In the genomic region with DNA sequence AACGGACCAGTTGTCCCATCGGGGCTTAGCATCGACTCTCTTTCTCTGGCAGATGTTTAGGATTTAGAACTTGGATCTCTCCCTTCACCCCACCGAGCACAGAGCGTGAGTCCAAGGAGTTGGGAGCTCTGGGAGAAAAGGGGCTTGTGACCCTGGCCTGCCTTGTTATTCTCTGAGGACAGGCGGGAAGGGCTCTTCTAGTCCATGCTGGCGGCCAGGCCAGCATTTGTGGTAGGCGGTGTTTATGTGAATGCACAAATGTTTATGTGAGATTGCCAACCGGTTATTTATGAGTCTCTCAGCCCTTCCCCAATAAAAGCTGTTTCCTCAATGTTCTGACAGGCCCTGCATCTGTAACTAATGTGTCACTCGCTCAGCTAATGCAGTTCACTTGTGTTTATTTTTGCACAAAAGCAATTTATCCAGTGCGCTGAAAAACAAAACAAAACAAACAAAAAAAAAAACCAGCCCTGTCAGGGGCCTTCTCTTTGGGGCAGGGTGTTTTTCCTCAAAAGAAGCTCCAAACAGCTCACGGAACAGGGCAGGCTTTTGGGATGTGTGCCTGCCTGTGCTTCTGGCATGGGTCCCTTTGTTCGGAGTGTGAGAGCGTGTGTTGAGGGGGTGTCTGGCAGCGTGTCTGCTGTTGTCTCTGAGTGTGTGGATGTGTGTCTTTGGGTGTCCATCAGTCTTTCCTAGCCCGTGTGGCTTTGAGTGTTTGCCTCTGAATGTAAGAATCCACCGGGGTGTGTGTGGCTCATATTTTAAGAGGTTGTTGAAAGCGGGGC, we compare ENCODE assay signal across 10 cellular contexts. TPM values are rescaled to one million over a fixed set of nuclear protein-coding genes. Genes with fewer than 3 reads are reported as not detected.
DNase-seq lines count a peak whose midpoint lies in the region; ATAC-seq and TF ChIP-seq lines count a peak whose summit lies in the region.
"Had no signal": no experiment of that assay in that cellular context is flagged by ENCODE, and none has a peak within 500 bp of the region (broad histone marks: within the 10 kb centered on the region; RNA-seq: fewer than 3 reads in every experiment).

No MANE protein-coding gene starts in this region.

- H3K27me3 Mint-ChIP-seq in naive thymus-derived CD8-positive, alpha-beta T cell, result no peaks in the 10 kb centered on the region

- peak overlapping the region; percentile 41 for H2AFZ ChIP-seq in osteoblast (ENCODE audit: low read length)

- no peak for ATAC-seq in GM21528 (IDR thresholded peaks at IDR 0.05; ENCODE audit: low FRiP score, unreplicated experiment)
- no peak for ATAC-seq in naive thymus-derived CD8-positive, alpha-beta T cell

- no peak for TF ChIP-seq CTCF in AG09319 (IDR thresholded peaks at IDR 0.05; ENCODE audit: low read depth, low read length)
- TF ChIP-seq CTCF in fibroblast of villous mesenchyme (IDR thresholded peaks at IDR 0.05; ENCODE audit: insufficient read depth, low read depth, low read length), result no peak
- no peak for TF ChIP-seq CTCF in osteoblast (IDR thresholded peaks at IDR 0.05; ENCODE audit: extremely low read depth, low read depth, low read length)

- DNase-seq in AG09319 (ENCODE audit: extremely low read depth, low read depth), result peak; percentile 59
- peak; percentile 10 for DNase-seq in NCI-H69 (lab: John Stamatoyannopoulos, UW)
- peak; percentile 98 for DNase-seq in fibroblast of villous mesenchyme (ENCODE audit: low read depth)
- no peak for DNase-seq in osteoblast (ENCODE audit: insufficient read length, low spot score, missing footprints)
- DNase-seq in NCI-H510A (lab: John Stamatoyannopoulos, UW), result no peak
- DNase-seq in naive thymus-derived CD8-positive, alpha-beta T cell, result no peak
- no peak for DNase-seq in stimulated activated naive CD4-positive, alpha-beta T cell (lab: John Stamatoyannopoulos, UW)

- peak overlapping the region in 1 of 10 donors; percentile 51 for H3K27ac Mint-ChIP-seq in naive thymus-derived CD8-positive, alpha-beta T cell

- no peaks in the 10 kb centered on the region for H3K9me3 ChIP-seq in osteoblast (ENCODE audit: low read depth, low read length)
- H3K9me3 ChIP-seq: Caco-2 had no signal

- no peaks in the 10 kb centered on the region for H3K4me1 Mint-ChIP-seq in naive thymus-derived CD8-positive, alpha-beta T cell

- no peaks in the 10 kb centered on the region for H4K20me1 ChIP-seq in osteoblast (ENCODE audit: insufficient read depth, low read length)

- peak overlapping the region; percentile 2 for H3K4me3 ChIP-seq in fibroblast of villous mesenchyme (ENCODE audit: low read depth, low read length)
- no peak overlapping the region for H3K4me3 ChIP-seq in osteoblast (ENCODE audit: insufficient read depth, low read length)
- H3K4me3 ChIP-seq: cardiac muscle cell had no signal

- no peaks in the 10 kb centered on the region for H3K27me3 ChIP-seq in osteoblast (ENCODE audit: insufficient read depth, low read length)
- H3K27me3 ChIP-seq: cardiac muscle cell had no signal

- peaks cover 0 to 1% (median 0%) of the 10 kb centered on the region in 3 donors for H3K36me3 Mint-ChIP-seq in naive thymus-derived CD8-positive, alpha-beta T cell

- H3K36me3 ChIP-seq in osteoblast (ENCODE audit: insufficient read depth, low read length), result no peaks in the 10 kb centered on the region
- H3K36me3 ChIP-seq: cardiac muscle cell had no signal

- no peak overlapping the region for H3K4me3 Mint-ChIP-seq in naive thymus-derived CD8-positive, alpha-beta T cell

- POLR2A ChIA-PET in naive thymus-derived CD8-positive, alpha-beta T cell (lab: Charles Lee), result no interaction called here

- H3K27ac ChIP-seq in osteoblast (ENCODE audit: low read depth, low read length), result no peak overlapping the region
- H3K27ac ChIP-seq: cardiac muscle cell had no signal

- no peaks in the 10 kb centered on the region for H3K9me3 Mint-ChIP-seq in naive thymus-derived CD8-positive, alpha-beta T cell

- H3K4me1 ChIP-seq in osteoblast (ENCODE audit: insufficient read depth, low read length), result peaks cover 12% of the 10 kb centered on the region

- no peak overlapping the region for H3K4me2 ChIP-seq in osteoblast (ENCODE audit: insufficient read depth, low read length)

- no peaks in the 10 kb centered on the region for H3K79me2 ChIP-seq in osteoblast (ENCODE audit: insufficient read depth, low read length)

RNA-seq across cellular contexts. Expression of gene HAAO, which starts 52.7 kb away (rescaled TPM):
- total RNA-seq in fibroblast of villous mesenchyme, result 0.43 and 1.6 TPM in 2 replicates
- total RNA-seq in osteoblast, result 0.72 and 1.8 TPM in 2 replicates
- total RNA-seq in naive thymus-derived CD8-positive, alpha-beta T cell, result under 1 TPM; 0.31 to 0.80 TPM
- polyA plus RNA-seq in naive thymus-derived CD8-positive, alpha-beta T cell, result under 1 TPM; 0.25 to 0.80 (median 0.47) TPM

Comparison
In these comparisons a context has a peak if more than half of its experiments do, and no peak if none do; other contexts are left out.
1. DNase-seq: peak in AG09319 (single experiment), NCI-H69 (single experiment) and fibroblast of villous mesenchyme (single experiment); none in osteoblast (single experiment), NCI-H510A (single experiment), naive thymus-derived CD8-positive, alpha-beta T cell (0 of 10) and stimulated activated naive CD4-positive, alpha-beta T cell (0 of 6).